In the genomic region with DNA sequence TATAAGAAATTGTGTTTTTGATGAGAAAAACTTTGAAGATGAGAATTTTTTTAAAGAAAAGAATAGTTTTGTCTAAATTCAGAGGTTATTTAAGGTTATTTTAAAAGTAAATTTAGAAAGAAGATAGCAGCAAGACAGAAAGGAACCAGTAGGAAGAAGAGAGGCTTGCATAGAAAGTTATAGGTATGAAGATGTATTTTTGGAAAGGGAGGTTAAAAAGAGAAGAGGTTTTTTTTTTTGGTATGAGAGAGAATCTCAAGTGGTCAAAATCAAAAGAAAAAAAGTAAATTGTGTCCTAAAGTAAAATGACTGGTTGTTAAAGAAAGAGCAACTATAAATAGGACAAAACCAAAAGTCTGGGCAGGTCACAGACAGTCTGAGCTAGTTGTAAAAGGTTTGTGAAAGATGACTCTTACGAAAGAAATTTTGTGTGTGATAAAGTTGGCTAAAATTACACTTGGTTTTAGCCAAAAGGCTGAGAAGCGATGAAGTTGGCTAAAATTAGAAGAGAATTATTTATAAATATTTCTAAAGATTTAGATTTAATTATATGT, we compare ENCODE assay signal across 22 cellular contexts. TPM values are rescaled to one million over a fixed set of nuclear protein-coding genes. Genes with fewer than 3 reads are reported as not detected.
DNase-seq lines count a peak whose midpoint lies in the region; ATAC-seq and TF ChIP-seq lines count a peak whose summit lies in the region.
"Had no signal": no experiment of that assay in that cellular context is flagged by ENCODE, and none has a peak within 500 bp of the region (broad histone marks: within the 10 kb centered on the region; RNA-seq: fewer than 3 reads in every experiment).

No MANE protein-coding gene starts in this region.

- no peaks in the 10 kb centered on the region for H3K9me3 Mint-ChIP-seq in T-cell
- H3K9me3 Mint-ChIP-seq: activated CD4-positive, alpha-beta memory T cell treated with anti-CD3 and anti-CD28 coated beads, Interleukin-2, amount 10 ng/mL, durations not matched to agents 7 days and 5 days; activated T-helper 2 cell treated with anti-CD3 and anti-CD28 coated beads, Interferon-gamma antibody, Interleukin-2, Interleukin-4, amounts not matched to agents 10 μg/mL and 5 μg/mL and 100 μg/mL, durations not matched to agents 14 hours and 24 hours and 36 hours; natural killer cell treated with Interleukin-12 subunit alpha and Interleukin-12 subunit beta and Interleukin-15 and Interleukin-18, amount 100 ng/mL, for 72 hours had no signal

- H3K4me3 Mint-ChIP-seq in T-cell, result no peak overlapping the region
- H3K4me3 Mint-ChIP-seq: activated CD4-positive, alpha-beta memory T cell treated with anti-CD3 and anti-CD28 coated beads, Interleukin-2, amount 10 ng/mL, durations not matched to agents 7 days and 5 days; natural killer cell treated with Interleukin-12 subunit alpha and Interleukin-12 subunit beta and Interleukin-15 and Interleukin-18, amount 100 ng/mL, for 72 hours had no signal

- no peaks in the 10 kb centered on the region for H3K36me3 Mint-ChIP-seq in T-cell
- H3K36me3 Mint-ChIP-seq: natural killer cell treated with Interleukin-12 subunit alpha and Interleukin-12 subunit beta and Interleukin-15 and Interleukin-18, amount 100 ng/mL, for 72 hours had no signal

- ATAC-seq in GM18498 (IDR thresholded peaks at IDR 0.05; ENCODE audit: unreplicated experiment) (peak; percentile 87), GM21529 (IDR thresholded peaks at IDR 0.05; ENCODE audit: unreplicated experiment) (peak; percentile 84), HG03095 (IDR thresholded peaks at IDR 0.05; ENCODE audit: unreplicated experiment) (peak; percentile 84), GM18511 (IDR thresholded peaks at IDR 0.05; ENCODE audit: unreplicated experiment) (no peak), T-cell (replicated peaks in 1 of 4) (no peak)
- ATAC-seq: natural killer cell treated with Interleukin-12 subunit alpha and Interleukin-12 subunit beta and Interleukin-15 and Interleukin-18, amount 100 ng/mL, for 72 hours had no signal

- TF ChIP-seq CTCF in brain microvascular endothelial cell (IDR thresholded peaks at IDR 0.05; ENCODE audit: low read depth, low read length, missing control alignments), result no peak

- H3K27ac ChIP-seq in brain microvascular endothelial cell, result no peak overlapping the region
- H3K27ac ChIP-seq: colonic mucosa, prostate gland, spleen, upper lobe of left lung, VCaP had no signal

- no peaks in the 10 kb centered on the region for H3K27me3 ChIP-seq in brain microvascular endothelial cell (replicated peaks)
- H3K27me3 ChIP-seq: colonic mucosa, spleen, upper lobe of left lung had no signal

- H3K4me3 ChIP-seq in brain microvascular endothelial cell (ENCODE audit: low read depth, low read length), result no peak overlapping the region
- H3K4me3 ChIP-seq: colonic mucosa, prostate gland, spleen, upper lobe of left lung had no signal

- in situ Hi-C loops in brain microvascular endothelial cell (cut with HindIII; ENCODE audit: low pct_ligation_motif_present, low sequenced_read_pairs), result no loop called here

- H3K4me1 Mint-ChIP-seq in T-cell, result no peaks in the 10 kb centered on the region
- H3K4me1 Mint-ChIP-seq: activated CD4-positive, alpha-beta memory T cell treated with anti-CD3 and anti-CD28 coated beads, Interleukin-2, amount 10 ng/mL, durations not matched to agents 7 days and 5 days had no signal

- POLR2A ChIA-PET in T-cell (lab: Charles Lee), result interaction anchor here in 1 of 2 donors (0.6 kb wide), 1 partner anchor 1005 kb away, joined by 6 read pairs; no protein-coding TSS in a partner anchor

- CTCF ChIA-PET in T-cell (lab: Charles Lee), result interaction anchor here in 1 of 2 donors (0.7 kb wide), 1 partner anchor 461 kb away, joined by 7 read pairs; no protein-coding TSS in a partner anchor

- peak; percentile 48 for DNase-seq in brain microvascular endothelial cell
- no peak for DNase-seq in SKM-1 (lab: John Stamatoyannopoulos, UW; ENCODE audit: unreplicated experiment)
- no peak for DNase-seq in amygdala (lab: John Stamatoyannopoulos, UW)
- no peak for DNase-seq in T-cell
- DNase-seq: ACHN; activated CD4-positive, alpha-beta memory T cell treated with anti-CD3 and anti-CD28 coated beads, Interleukin-2, amount 10 ng/mL, durations not matched to agents 7 days and 5 days; amniotic stem cell; colonic mucosa; NCI-H187 treated with DMSO at 0.1 percent for 48 hours; NCI-H524; OCI-M1; spleen; stimulated activated naive CD4-positive, alpha-beta T cell; upper lobe of left lung had no signal

- no peaks in the 10 kb centered on the region for H3K27me3 Mint-ChIP-seq in T-cell
- H3K27me3 Mint-ChIP-seq: activated CD4-positive, alpha-beta memory T cell treated with anti-CD3 and anti-CD28 coated beads, Interleukin-2, amount 10 ng/mL, durations not matched to agents 7 days and 5 days had no signal

- no peaks in the 10 kb centered on the region for H3K36me3 ChIP-seq in brain microvascular endothelial cell (replicated peaks)
- H3K36me3 ChIP-seq: colonic mucosa, prostate gland, spleen, upper lobe of left lung had no signal

- H3K27ac Mint-ChIP-seq in T-cell, result no peak overlapping the region
- H3K27ac Mint-ChIP-seq: activated CD4-positive, alpha-beta memory T cell treated with anti-CD3 and anti-CD28 coated beads, Interleukin-2, amount 10 ng/mL, durations not matched to agents 7 days and 5 days; activated T-helper 2 cell treated with anti-CD3 and anti-CD28 coated beads, Interferon-gamma antibody, Interleukin-2, Interleukin-4, amounts not matched to agents 10 μg/mL and 5 μg/mL and 100 μg/mL, durations not matched to agents 14 hours and 24 hours and 36 hours; natural killer cell treated with Interleukin-12 subunit alpha and Interleukin-12 subunit beta and Interleukin-15 and Interleukin-18, amount 100 ng/mL, for 72 hours had no signal

RNA-seq across cellular contexts. Expression of a gene that starts 16.4 kb away (rescaled TPM):
- 10 to 100 TPM; 39.4 to 60.6 (median 56.4) TPM for total RNA-seq in T-cell

RNA-seq across cellular contexts. Expression of a gene that starts 50.1 kb away (rescaled TPM):
- 10 to 100 TPM; 32.9 to 39.8 (median 39.2) TPM for total RNA-seq in T-cell

Comparison
In these comparisons a context has a peak if more than half of its experiments do, and no peak if none do; other contexts are left out.
1. ATAC-seq: peak in GM18498 (single experiment), GM21529 (single experiment) and HG03095 (single experiment); none in GM18511 (single experiment) and T-cell (0 of 4).